Comparison of ENCODE assay signal across 8 cellular contexts in the genomic region with DNA sequence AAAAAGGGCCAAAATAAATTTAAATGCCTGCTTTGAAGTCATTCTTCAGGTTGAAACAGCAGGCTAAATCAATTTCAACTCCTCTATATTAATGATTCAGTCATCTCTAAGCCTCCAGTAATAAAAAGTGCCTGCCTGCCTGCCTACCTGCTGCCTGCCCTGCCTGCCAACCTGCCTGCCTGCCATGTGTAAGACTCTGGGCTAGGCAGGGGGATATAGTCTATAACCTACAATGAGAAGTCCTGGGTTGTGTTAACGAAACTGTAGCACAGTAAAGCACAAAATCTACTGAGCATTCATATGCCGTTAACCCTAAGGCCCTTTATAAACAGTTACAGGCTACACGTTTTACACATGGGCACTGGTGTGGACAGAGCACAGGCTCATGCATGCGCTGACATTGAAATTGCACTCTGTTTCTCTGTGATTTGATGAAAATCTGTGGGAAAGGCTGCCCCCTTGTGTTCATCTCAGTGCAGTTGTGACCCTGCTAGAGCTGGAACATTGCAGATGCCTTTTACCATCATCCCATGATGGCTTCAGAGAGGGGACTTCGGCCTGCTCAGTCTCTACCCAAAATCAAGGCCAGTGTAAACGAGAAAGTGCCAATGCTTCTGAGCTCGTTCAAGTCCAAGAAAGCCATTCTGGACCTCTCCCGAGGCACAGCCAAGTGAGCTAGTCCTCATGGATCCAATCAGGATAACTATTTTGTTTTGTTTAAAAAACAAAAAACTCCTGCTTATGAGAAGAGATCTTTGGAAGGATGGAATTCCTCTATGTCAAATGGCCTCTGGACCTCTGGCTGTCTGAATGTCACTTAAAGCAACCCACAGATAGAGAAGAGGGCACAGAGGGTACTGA.
A peak's percentile ranks its signal among the peaks of the same experiment; 100 is the strongest.
DNase-seq lines count a peak whose midpoint lies in the region; ATAC-seq, FAIRE-seq and TF ChIP-seq lines count a peak whose summit lies in the region.

No MANE protein-coding gene starts in this region.

- no peak overlapping the region for H3K27ac ChIP-seq in brain microvascular endothelial cell

- ATAC-seq in HG02798 (IDR thresholded peaks at IDR 0.05; ENCODE audit: poor library complexity, unreplicated experiment) = peak; percentile 89

- H3K36me3 ChIP-seq in brain microvascular endothelial cell (replicated peaks) = no peaks in the 10 kb centered on the region

- FAIRE-seq in TTC549 (lab: Jason Lieb, UNC) = peak; percentile 25

- peak; percentile 83 for TF ChIP-seq CTCF in brain microvascular endothelial cell (IDR thresholded peaks at IDR 0.05; ENCODE audit: low read depth, low read length, missing control alignments)

- in situ Hi-C loops in brain microvascular endothelial cell (cut with HindIII; ENCODE audit: low pct_ligation_motif_present, low sequenced_read_pairs) = no loop called here

- no peaks in the 10 kb centered on the region for H3K27me3 ChIP-seq in brain microvascular endothelial cell (replicated peaks)

- peak; percentile 47 for DNase-seq in activated gamma-delta T cell treated with Interleukin-2 at 50 U/mL for 16 hours
- no peak for DNase-seq in activated gamma-delta T cell (lab: John Stamatoyannopoulos, UW)
- peak; percentile 41 for DNase-seq in NCI-H1417 treated with DMSO at 0.1 percent for 48 hours (lab: John Stamatoyannopoulos, UW)
- peak; percentile 86 for DNase-seq in brain microvascular endothelial cell
- peak; percentile 79 for DNase-seq in iPS-NIHi7 (ENCODE audit: extremely low spot score)
- peak; percentile 12 to 40 for DNase-seq in stimulated activated CD4-positive, alpha-beta T cell treated with anti-CD3 and anti-CD28 coated beads, Interleukin-15, amount 100 ng/mL, for 48 hours (ENCODE audit: low read depth in 2 of 2)

- no peak overlapping the region for H3K4me3 ChIP-seq in brain microvascular endothelial cell (ENCODE audit: low read depth, low read length)
